8 cellular contexts compared by ENCODE assay signal in genomic region chr2:9703701-9704221, GRCh38.
A peak's percentile ranks its signal among the peaks of the same experiment; 100 is the strongest.
DNase-seq lines count a peak whose midpoint lies in the region; ATAC-seq and TF ChIP-seq lines count a peak whose summit lies in the region.

No MANE protein-coding gene starts in this region.

- DNase-seq in AG08395 (ENCODE audit: low spot score) (peak; percentile 70), HPDE6-E6E7 (ENCODE audit: extremely low spot score) (peak; percentile 64), kidney glomerular epithelial cell (lab: John Stamatoyannopoulos, UW) (peak; percentile 91), NCI-H128 (lab: John Stamatoyannopoulos, UW; ENCODE audit: unreplicated experiment) (no peak), NCI-H524 (lab: John Stamatoyannopoulos, UW) (no peak)

- ATAC-seq in HG03439 (IDR thresholded peaks at IDR 0.05; ENCODE audit: unreplicated experiment), result no peak
- ATAC-seq in HG03432 (IDR thresholded peaks at IDR 0.05; ENCODE audit: unreplicated experiment), result no peak

- peak; percentile 6; the same call in 1 of the 2 replicates for TF ChIP-seq CTCF in WI38 (IDR thresholded peaks at IDR 0.05; ENCODE audit: low read depth, low read length)

- H3K4me3 ChIP-seq in WI38 (ENCODE audit: low read depth, low read length), result no peak overlapping the region

Comparison
In these comparisons a context has a peak if more than half of its experiments do, and no peak if none do; other contexts are left out.
1. DNase-seq: peak in AG08395 (single experiment), HPDE6-E6E7 (single experiment) and kidney glomerular epithelial cell (single experiment); none in NCI-H128 (single experiment) and NCI-H524 (0 of 2).